8 cellular contexts compared by ENCODE assay signal in genomic region chr6:5214570-5215052, GRCh38. TPM values are rescaled to one million over a fixed set of nuclear protein-coding genes. Genes with fewer than 3 reads are reported as not detected.
DNase-seq lines count a peak whose midpoint lies in the region; ATAC-seq and TF ChIP-seq lines count a peak whose summit lies in the region.

No MANE protein-coding gene starts in this region.

- H3K4me3 Mint-ChIP-seq in chondrocyte (ENCODE audit: unreplicated experiment): peak overlapping the region; percentile 52

- no peaks in the 10 kb centered on the region for H3K9me3 Mint-ChIP-seq in chondrocyte (ENCODE audit: low read depth)

- peak overlapping the region; percentile 95 for H3K27ac Mint-ChIP-seq in chondrocyte (ENCODE audit: unreplicated experiment)

- H3K36me3 Mint-ChIP-seq in chondrocyte (ENCODE audit: low read depth): no peaks in the 10 kb centered on the region

- DNase-seq in NCI-H748 (lab: John Stamatoyannopoulos, UW; ENCODE audit: unreplicated experiment) (peak; percentile 28), NCI-H748 treated with DMSO at 0.1 percent for 48 hours (lab: John Stamatoyannopoulos, UW) (no peak), NCI-H82 treated with DMSO at 0.1 percent for 48 hours (lab: John Stamatoyannopoulos, UW; ENCODE audit: unreplicated experiment) (peak; percentile 45), chondrocyte (ENCODE audit: low spot score) (no peak), medulla oblongata (ENCODE audit: extremely low spot score) (peak; percentile 67), NCI-H1105 (lab: John Stamatoyannopoulos, UW) (no peak)

- peak; percentile 82 for TF ChIP-seq CTCF in chondrocyte (IDR thresholded peaks at IDR 0.05)

- no peaks in the 10 kb centered on the region for H3K27me3 Mint-ChIP-seq in chondrocyte (ENCODE audit: low read depth)

- ATAC-seq in HG03469 (IDR thresholded peaks at IDR 0.05; ENCODE audit: unreplicated experiment): no peak
- no peak for ATAC-seq in HG03135 (IDR thresholded peaks at IDR 0.05; ENCODE audit: unreplicated experiment)

- peaks cover 69% of the 10 kb centered on the region for H3K4me1 Mint-ChIP-seq in chondrocyte (ENCODE audit: low read depth)

RNA-seq across cellular contexts. Expression of gene LYRM4, which starts 46.1 kb away (rescaled TPM):
- total RNA-seq in chondrocyte: 18.0 to 23.9 TPM (median 23.3 TPM) in 3 replicates

RNA-seq across cellular contexts. Expression of gene FARS2, which starts 46.7 kb away (rescaled TPM):
- total RNA-seq in chondrocyte: 10.7 to 18.1 TPM (median 11.8 TPM) in 3 replicates

Comparison
In these comparisons a context has a peak if more than half of its experiments do, and no peak if none do; other contexts are left out.
1. DNase-seq: peak in NCI-H748 (single experiment), NCI-H82 treated with DMSO at 0.1 percent for 48 hours (single experiment) and medulla oblongata (single experiment); none in NCI-H748 treated with DMSO at 0.1 percent for 48 hours (single experiment), chondrocyte (single experiment) and NCI-H1105 (single experiment).